Comparison of ENCODE assay signal across 7 cellular contexts in genomic region chr1:94246692-94247145, GRCh38. TPM values are rescaled to one million over a fixed set of nuclear protein-coding genes. Genes with fewer than 3 reads are reported as not detected.
DNase-seq lines count a peak whose midpoint lies in the region; ATAC-seq and TF ChIP-seq lines count a peak whose summit lies in the region.

No MANE protein-coding gene starts in this region.

- CTCF ChIA-PET in OCI-LY7 (lab: Charles Lee; ENCODE audit: unreplicated experiment), result no interaction called here

- H3K4me3 ChIP-seq in HFF-Myc (replicated peaks; ENCODE audit: low read depth, low read length) (peak overlapping the region; percentile 57), iPS-11a (ENCODE audit: low read depth, low read length) (peak overlapping the region; percentile 70), OCI-LY7 (ENCODE audit: low read depth, low read length, poor library complexity, severe bottlenecking) (no peak overlapping the region)

- H3K4me1 ChIP-seq in OCI-LY7 (ENCODE audit: insufficient read depth, low read length, poor library complexity, severe bottlenecking), result no peaks in the 10 kb centered on the region

- no peaks in the 10 kb centered on the region for H3K9me3 ChIP-seq in OCI-LY7 (ENCODE audit: low read length)

- no peaks in the 10 kb centered on the region for H3K36me3 Mint-ChIP-seq in activated T-helper 2 cell treated with anti-CD3 and anti-CD28 coated beads, Interferon-gamma antibody, Interleukin-2, Interleukin-4, amounts not matched to agents 10 μg/mL and 5 μg/mL and 100 μg/mL, durations not matched to agents 14 hours and 24 hours and 36 hours (ENCODE audit: low read depth)
- no peaks in the 10 kb centered on the region for H3K36me3 Mint-ChIP-seq in stimulated activated effector memory CD8-positive, alpha-beta T cell treated with anti-CD3 and anti-CD28 coated beads, Interleukin-12 subunit alpha, Interleukin-12 subunit beta, amount 100 ng/mL, for 72 hours

- TF ChIP-seq CTCF in HFF-Myc (IDR thresholded peaks at IDR 0.05; ENCODE audit: low read depth, low read length, missing control alignments) (no peak), OCI-LY7 (conservative IDR thresholded peaks at IDR 0.05; ENCODE audit: low read length) (no peak)

- no peak for ATAC-seq in stimulated activated effector memory CD8-positive, alpha-beta T cell treated with anti-CD3 and anti-CD28 coated beads, Interleukin-12 subunit alpha, Interleukin-12 subunit beta, amount 100 ng/mL, for 72 hours
- ATAC-seq in GM19351 (IDR thresholded peaks at IDR 0.05; ENCODE audit: unreplicated experiment), result no peak
- no peak for ATAC-seq in GM19395 (IDR thresholded peaks at IDR 0.05; ENCODE audit: unreplicated experiment)

- no peak overlapping the region for H3K27ac ChIP-seq in OCI-LY7 (ENCODE audit: low read depth, low read length, poor library complexity, severe bottlenecking)

- peak overlapping the region; percentile 73 for H3K4me3 Mint-ChIP-seq in activated T-helper 2 cell treated with anti-CD3 and anti-CD28 coated beads, Interferon-gamma antibody, Interleukin-2, Interleukin-4, amounts not matched to agents 10 μg/mL and 5 μg/mL and 100 μg/mL, durations not matched to agents 14 hours and 24 hours and 36 hours (ENCODE audit: low read depth)
- H3K4me3 Mint-ChIP-seq in stimulated activated effector memory CD8-positive, alpha-beta T cell treated with anti-CD3 and anti-CD28 coated beads, Interleukin-12 subunit alpha, Interleukin-12 subunit beta, amount 100 ng/mL, for 72 hours, result peak overlapping the region; percentile 58

- no peaks in the 10 kb centered on the region for H4K20me1 ChIP-seq in OCI-LY7 (ENCODE audit: insufficient read depth, low read length)

- no peak overlapping the region for H2AFZ ChIP-seq in OCI-LY7 (ENCODE audit: low read length)

- H3K27me3 Mint-ChIP-seq in activated T-helper 2 cell treated with anti-CD3 and anti-CD28 coated beads, Interferon-gamma antibody, Interleukin-2, Interleukin-4, amounts not matched to agents 10 μg/mL and 5 μg/mL and 100 μg/mL, durations not matched to agents 14 hours and 24 hours and 36 hours (ENCODE audit: low read depth), result peaks cover 71% of the 10 kb centered on the region

- no peaks in the 10 kb centered on the region for H3K79me2 ChIP-seq in OCI-LY7 (ENCODE audit: insufficient read depth, low read depth, low read length)

- H3K36me3 ChIP-seq in OCI-LY7 (ENCODE audit: insufficient read depth, low read length), result no peaks in the 10 kb centered on the region

- no peaks in the 10 kb centered on the region for H3K9me2 ChIP-seq in OCI-LY7 (ENCODE audit: insufficient read depth, low read length)

- H3K4me1 Mint-ChIP-seq in activated T-helper 2 cell treated with anti-CD3 and anti-CD28 coated beads, Interferon-gamma antibody, Interleukin-2, Interleukin-4, amounts not matched to agents 10 μg/mL and 5 μg/mL and 100 μg/mL, durations not matched to agents 14 hours and 24 hours and 36 hours (ENCODE audit: low read depth), result peaks cover 7% of the 10 kb centered on the region
- peaks cover 14% of the 10 kb centered on the region for H3K4me1 Mint-ChIP-seq in stimulated activated effector memory CD8-positive, alpha-beta T cell treated with anti-CD3 and anti-CD28 coated beads, Interleukin-12 subunit alpha, Interleukin-12 subunit beta, amount 100 ng/mL, for 72 hours

- peaks cover 13% of the 10 kb centered on the region for H3K9me3 Mint-ChIP-seq in activated T-helper 2 cell treated with anti-CD3 and anti-CD28 coated beads, Interferon-gamma antibody, Interleukin-2, Interleukin-4, amounts not matched to agents 10 μg/mL and 5 μg/mL and 100 μg/mL, durations not matched to agents 14 hours and 24 hours and 36 hours
- peaks cover 11% of the 10 kb centered on the region for H3K9me3 Mint-ChIP-seq in stimulated activated effector memory CD8-positive, alpha-beta T cell treated with anti-CD3 and anti-CD28 coated beads, Interleukin-12 subunit alpha, Interleukin-12 subunit beta, amount 100 ng/mL, for 72 hours

- BruUV-seq in OCI-LY7 (replicated peaks; lab: Mats Ljungman, UMichigan), result no TSS peak

- no peak overlapping the region for H3K4me2 ChIP-seq in OCI-LY7 (ENCODE audit: low read length)

- intact Hi-C loops in activated T-helper 2 cell treated with anti-CD3 and anti-CD28 coated beads, Interferon-gamma antibody, Interleukin-2, Interleukin-4, amounts not matched to agents 10 μg/mL and 5 μg/mL and 100 μg/mL, durations not matched to agents 14 hours and 24 hours and 36 hours (cut with micrococcal nuclease), result loop anchor here (5.0 kb wide), 1 partner anchor 81 kb away; no protein-coding TSS in a partner anchor
- intact Hi-C loops in OCI-LY7 (cut with micrococcal nuclease; ENCODE audit: unreplicated experiment), result no loop called here

- POLR2A ChIA-PET in OCI-LY7 (lab: Charles Lee), result no interaction called here

- H3K27ac Mint-ChIP-seq in activated T-helper 2 cell treated with anti-CD3 and anti-CD28 coated beads, Interferon-gamma antibody, Interleukin-2, Interleukin-4, amounts not matched to agents 10 μg/mL and 5 μg/mL and 100 μg/mL, durations not matched to agents 14 hours and 24 hours and 36 hours, result no peak overlapping the region
- no peak overlapping the region for H3K27ac Mint-ChIP-seq in stimulated activated effector memory CD8-positive, alpha-beta T cell treated with anti-CD3 and anti-CD28 coated beads, Interleukin-12 subunit alpha, Interleukin-12 subunit beta, amount 100 ng/mL, for 72 hours

- no peak for DNase-seq in HFF-Myc (ENCODE audit: extremely low read depth, low read depth)
- DNase-seq in activated T-helper 2 cell treated with anti-CD3 and anti-CD28 coated beads, Interferon-gamma antibody, Interleukin-2, Interleukin-4, amounts not matched to agents 10 μg/mL and 5 μg/mL and 100 μg/mL, durations not matched to agents 14 hours and 24 hours and 36 hours (ENCODE audit: low spot score), result no peak
- DNase-seq in stimulated activated effector memory CD8-positive, alpha-beta T cell treated with anti-CD3 and anti-CD28 coated beads, Interleukin-12 subunit alpha, Interleukin-12 subunit beta, amount 100 ng/mL, for 72 hours (ENCODE audit: low spot score in 2 of 2), result no peak
- no peak for DNase-seq in OCI-LY7 (ENCODE audit: low spot score)

RNA-seq across cellular contexts. Expression of gene ARHGAP29, which starts 9.3 kb away (rescaled TPM):
- total RNA-seq in activated T-helper 2 cell treated with anti-CD3 and anti-CD28 coated beads, Interferon-gamma antibody, Interleukin-2, Interleukin-4, amounts not matched to agents 10 μg/mL and 5 μg/mL and 100 μg/mL, durations not matched to agents 14 hours and 24 hours and 36 hours, result 0.05 and 0.18 TPM in 2 replicates
- total RNA-seq in OCI-LY7 (2014; rRNA removed; shearing (Covaris generic)), result 0.06 TPM in 1 of 2 replicates, not detected in the other
- not detected in 2 replicates for total RNA-seq in OCI-LY7 (2022)
